8 cellular contexts compared by ENCODE assay signal in genomic region chr4:82900016-82900334, GRCh38. TPM values are rescaled to one million over a fixed set of nuclear protein-coding genes. Genes with fewer than 3 reads are reported as not detected.
DNase-seq lines count a peak whose midpoint lies in the region; ATAC-seq and TF ChIP-seq lines count a peak whose summit lies in the region.

No MANE protein-coding gene starts in this region.

- no peak for TF ChIP-seq CTCF in DOHH2 (IDR thresholded peaks at IDR 0.05; ENCODE audit: low read depth, low read length, poor library complexity, severe bottlenecking)
- no peak for TF ChIP-seq CTCF in NB4 (IDR thresholded peaks at IDR 0.05; ENCODE audit: low read depth, low read length)
- TF ChIP-seq CTCF in breast epithelium (IDR thresholded peaks at IDR 0.05) = no peak
- no peak for TF ChIP-seq CTCF in mucosa of descending colon (IDR thresholded peaks at IDR 0.05)
- no peak for TF ChIP-seq CTCF in GM10248 (IDR thresholded peaks at IDR 0.05; ENCODE audit: control extremely low read depth, extremely low read depth, low read depth, missing control alignments)

- intact Hi-C loops in breast epithelium (cut with DNase I; ENCODE audit: low total_unique reads) (no loop called here), mucosa of descending colon (cut with DNase I, micrococcal nuclease) (loop anchor here in 1 of 2 donors (1.0 to 5.0 kb wide), 2 partner anchors 9 to 112 kb away; partner anchors contain the start of genes LIN54 and SEC31A)

- H3K9me2 ChIP-seq in DOHH2 (replicated peaks; ENCODE audit: control insufficient read depth, low read length) = no peaks in the 10 kb centered on the region

- H3K27me3 ChIP-seq in DOHH2 (ENCODE audit: control insufficient read depth, low read length) (no peaks in the 10 kb centered on the region), breast epithelium (no peaks in the 10 kb centered on the region)

- no peak for TF ChIP-seq POLR2A in NB4 (IDR thresholded peaks at IDR 0.05; ENCODE audit: extremely low read depth, insufficient read length)
- no peak for TF ChIP-seq POLR2A in breast epithelium (IDR thresholded peaks at IDR 0.05)

- ATAC-seq in GM21737 (IDR thresholded peaks at IDR 0.05; ENCODE audit: unreplicated experiment) (peak; percentile 12), mucosa of descending colon (peak; percentile 10)

- H3K36me3 ChIP-seq in DOHH2 (ENCODE audit: control insufficient read depth, low read length) (peaks cover 50% of the 10 kb centered on the region), breast epithelium (no peaks in the 10 kb centered on the region), mucosa of descending colon (ENCODE audit: low read depth) (peaks cover 5% of the 10 kb centered on the region)

- peaks cover 18% of the 10 kb centered on the region for H4K20me1 ChIP-seq in DOHH2 (ENCODE audit: control insufficient read depth, insufficient read depth, low read depth, low read length)

- CTCF ChIA-PET in GM10248 (lab: Yijun Ruan, JAX) = interaction anchor here (1.2 to 1.9 kb wide), 4 partner anchors 9 to 127 kb away, joined by 3 to 6 read pairs (median 4); partner anchors contain the start of genes LIN54 and SEC31A

- peaks cover 31% of the 10 kb centered on the region for H3F3A ChIP-seq in DOHH2 (ENCODE audit: control insufficient read depth, insufficient read depth)

- POLR2A ChIA-PET in GM10248 (lab: Yijun Ruan, JAX) = interaction anchor here (0.8 to 2.3 kb wide), 9 partner anchors 8 to 470 kb away, joined by 3 to 10 read pairs (median 4); partner anchors contain the start of genes COPS4, COQ2, HNRNPDL and SCD5

- H3K4me2 ChIP-seq in DOHH2 (ENCODE audit: low read length) = peak overlapping the region; percentile 90

- DNase-seq in NB4 (ENCODE audit: low read depth) = peak; percentile 70
- DNase-seq in breast epithelium (ENCODE audit: low spot score in 2 of 2) = no peak
- DNase-seq in mucosa of descending colon = no peak
- no peak for DNase-seq in NCI-H1930 (lab: John Stamatoyannopoulos, UW)
- DNase-seq in GM10248 (ENCODE audit: extremely low spot score) = no peak
- DNase-seq in activated gamma-delta T cell (lab: John Stamatoyannopoulos, UW) = no peak

- H3K27ac ChIP-seq in DOHH2 (ENCODE audit: low read depth, low read length) = peak overlapping the region; percentile 88
- peak overlapping the region; percentile 95 to 96 for H3K27ac ChIP-seq in breast epithelium

- H3K9me3 ChIP-seq in DOHH2 (ENCODE audit: control insufficient read depth, insufficient read depth, low read length) = no peaks in the 10 kb centered on the region
- no peaks in the 10 kb centered on the region for H3K9me3 ChIP-seq in breast epithelium
- H3K9me3 ChIP-seq in mucosa of descending colon = no peaks in the 10 kb centered on the region

- H3K4me3 ChIP-seq in DOHH2 (ENCODE audit: low read length) = peak overlapping the region; percentile 79
- H3K4me3 ChIP-seq in NB4 (ENCODE audit: low read depth, low read length) = peak overlapping the region; percentile 97
- H3K4me3 ChIP-seq in breast epithelium = peak overlapping the region; percentile 72 to 82 (median 76)
- H3K4me3 ChIP-seq in mucosa of descending colon = peak overlapping the region; percentile 27

- peaks cover 76% of the 10 kb centered on the region for H3K79me2 ChIP-seq in DOHH2 (ENCODE audit: control insufficient read depth, low read length)

- peaks cover 36% of the 10 kb centered on the region for H3K4me1 ChIP-seq in DOHH2 (ENCODE audit: control insufficient read depth, low read length)
- peaks cover 4 to 11% of the 10 kb centered on the region in 2 donors for H3K4me1 ChIP-seq in breast epithelium
- peaks cover 29% of the 10 kb centered on the region for H3K4me1 ChIP-seq in mucosa of descending colon (ENCODE audit: low read depth)

RNA-seq across cellular contexts. Expression of gene THAP9, which starts 0.6 kb away (rescaled TPM):
- 1 to 10 TPM; 3.7 to 8.6 (median 5.2) TPM for total RNA-seq in breast epithelium
- 1 to 10 TPM; 2.9 to 5.1 (median 5.0) TPM for total RNA-seq in mucosa of descending colon

RNA-seq across cellular contexts. Expression of gene SEC31A, which starts 9.0 kb away (rescaled TPM):
- total RNA-seq in breast epithelium = 100 to 1,000 TPM; 186 to 234 (median 231) TPM
- total RNA-seq in mucosa of descending colon = 100 to 1,000 TPM; 167 to 179 (median 176) TPM

Comparison
In these comparisons a context has a peak if more than half of its experiments do, and no peak if none do; other contexts are left out.
1. H3K4me3 ChIP-seq: peak in every context shown above with its lines; median percentile 97 in NB4; 79 in DOHH2; 76 in breast epithelium; 27 in mucosa of descending colon.